ENCODE assay signal across 8 cellular contexts in the genomic region with DNA sequence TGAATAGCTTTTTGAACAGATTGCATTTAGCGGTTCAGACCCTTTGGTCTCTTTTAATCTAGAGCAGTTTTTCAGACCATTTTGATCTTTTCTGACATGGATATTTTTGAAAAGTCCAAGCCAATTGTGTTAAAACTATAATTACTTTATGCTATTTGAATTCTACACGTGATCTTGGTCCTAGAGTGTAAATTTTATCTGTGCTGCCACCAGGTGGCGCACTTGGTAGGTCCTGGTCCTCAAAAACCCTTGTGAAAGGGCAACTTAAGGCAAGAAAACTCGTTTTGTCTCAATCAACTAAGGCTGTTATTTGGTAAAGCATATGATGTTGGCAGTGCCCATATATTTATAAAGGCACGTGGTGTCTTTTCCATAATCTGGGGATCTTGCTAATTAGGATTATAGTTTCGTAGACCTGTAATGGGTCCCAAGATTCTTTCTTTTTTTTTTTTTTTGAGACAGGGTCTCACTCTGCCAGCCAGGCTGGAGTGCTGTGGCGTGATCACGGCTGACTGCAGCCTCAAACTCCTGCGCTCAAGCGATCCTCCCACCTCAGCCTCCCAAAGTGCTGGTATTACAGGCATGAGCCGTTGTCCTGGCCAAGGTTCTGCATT. TPM values are rescaled to one million over a fixed set of nuclear protein-coding genes. Genes with fewer than 3 reads are reported as not detected.
DNase-seq lines count a peak whose midpoint lies in the region; ATAC-seq and TF ChIP-seq lines count a peak whose summit lies in the region.

No MANE protein-coding gene starts in this region.

- H3K36me3 Mint-ChIP-seq in activated CD4-positive, alpha-beta memory T cell treated with anti-CD3 and anti-CD28 coated beads for 36 hours = no peaks in the 10 kb centered on the region
- H3K36me3 Mint-ChIP-seq in endothelial cell (ENCODE audit: low read depth, unreplicated experiment) = no peaks in the 10 kb centered on the region

- DNase-seq in AG09319 (ENCODE audit: extremely low read depth, low read depth) = peak; percentile 52
- DNase-seq in GM20000 (ENCODE audit: low spot score) = peak; percentile 68
- peak; percentile 9 for DNase-seq in NCI-H526 treated with DMSO at 0.1 percent for 48 hours (lab: John Stamatoyannopoulos, UW)
- peak; percentile 75 for DNase-seq in activated CD4-positive, alpha-beta memory T cell treated with anti-CD3 and anti-CD28 coated beads for 36 hours
- peak; percentile 66 for DNase-seq in endothelial cell (ENCODE audit: low spot score)
- DNase-seq in mucosa of gallbladder (ENCODE audit: low spot score) = peak; percentile 75
- DNase-seq in stimulated activated CD8-positive, alpha-beta memory T cell treated with anti-CD3 and anti-CD28 coated beads, Interleukin-7, amount 100 ng/mL, for 1 hour (ENCODE audit: low read depth in 2 of 2) = peak; percentile 34 to 43

- intact Hi-C loops in activated CD4-positive, alpha-beta memory T cell treated with anti-CD3 and anti-CD28 coated beads for 36 hours (cut with micrococcal nuclease) = loop anchor here (1.0 to 10.0 kb wide), 2 partner anchors 111 to 188 kb away; a partner anchor contains a TSS

- no peak overlapping the region for H3K27ac Mint-ChIP-seq in activated CD4-positive, alpha-beta memory T cell treated with anti-CD3 and anti-CD28 coated beads for 36 hours
- H3K27ac Mint-ChIP-seq in endothelial cell (ENCODE audit: unreplicated experiment) = peak overlapping the region; percentile 25

- TF ChIP-seq CTCF in AG09319 (IDR thresholded peaks at IDR 0.05; ENCODE audit: low read depth, low read length) (peak; percentile 78), GM20000 (IDR thresholded peaks at IDR 0.05; ENCODE audit: extremely low read depth, missing control alignments) (peak; percentile 60), endothelial cell (IDR thresholded peaks at IDR 0.05; ENCODE audit: unreplicated experiment) (peak; percentile 93)

- POLR2A ChIA-PET in activated CD4-positive, alpha-beta memory T cell treated with anti-CD3 and anti-CD28 coated beads for 36 hours (lab: Charles Lee) = interaction anchor here (0.9 kb wide), 1 partner anchor 177 kb away, joined by 3 read pairs; no protein-coding TSS in a partner anchor

- ATAC-seq in GM18870 (IDR thresholded peaks at IDR 0.05; ENCODE audit: unreplicated experiment) = no peak

- no peaks in the 10 kb centered on the region for H3K9me3 Mint-ChIP-seq in activated CD4-positive, alpha-beta memory T cell treated with anti-CD3 and anti-CD28 coated beads for 36 hours
- no peaks in the 10 kb centered on the region for H3K9me3 Mint-ChIP-seq in endothelial cell (ENCODE audit: unreplicated experiment)

- CTCF ChIA-PET in activated CD4-positive, alpha-beta memory T cell treated with anti-CD3 and anti-CD28 coated beads for 36 hours (lab: Charles Lee) = interaction anchor here (0.6 to 8.1 kb wide), 10 partner anchors 14 to 395 kb away, joined by 3 to 93 read pairs (median 3); a partner anchor contains a TSS

- H3K27me3 Mint-ChIP-seq in activated CD4-positive, alpha-beta memory T cell treated with anti-CD3 and anti-CD28 coated beads for 36 hours = no peaks in the 10 kb centered on the region
- H3K27me3 Mint-ChIP-seq in endothelial cell (ENCODE audit: unreplicated experiment) = peaks cover 8% of the 10 kb centered on the region

- H3K4me3 Mint-ChIP-seq in activated CD4-positive, alpha-beta memory T cell treated with anti-CD3 and anti-CD28 coated beads for 36 hours = no peak overlapping the region
- H3K4me3 Mint-ChIP-seq in endothelial cell (ENCODE audit: unreplicated experiment) = no peak overlapping the region

- H3K4me1 Mint-ChIP-seq in activated CD4-positive, alpha-beta memory T cell treated with anti-CD3 and anti-CD28 coated beads for 36 hours (ENCODE audit: low read depth) = peaks cover 3% of the 10 kb centered on the region
- peaks cover 5% of the 10 kb centered on the region for H3K4me1 Mint-ChIP-seq in endothelial cell (ENCODE audit: unreplicated experiment)

RNA-seq across cellular contexts. Expression of a gene that starts 43.9 kb away (rescaled TPM):
- total RNA-seq in activated CD4-positive, alpha-beta memory T cell treated with anti-CD3 and anti-CD28 coated beads for 36 hours = 10 to 100 TPM; 11.9 to 12.1 TPM
- total RNA-seq in endothelial cell (ENCODE audit: unreplicated experiment) (16.3 TPM), mucosa of gallbladder (74.9 TPM)

Comparison
In these comparisons a context has a peak if more than half of its experiments do, and no peak if none do; other contexts are left out.
1. DNase-seq: peak in every context shown above with its lines; median percentile 75 in activated CD4-positive, alpha-beta memory T cell treated with anti-CD3 and anti-CD28 coated beads for 36 hours; 75 in mucosa of gallbladder; 68 in GM20000; 66 in endothelial cell; 52 in AG09319; 38 in stimulated activated CD8-positive, alpha-beta memory T cell treated with anti-CD3 and anti-CD28 coated beads, Interleukin-7, amount 100 ng/mL, for 1 hour; 9 in NCI-H526 treated with DMSO at 0.1 percent for 48 hours.